In the genomic region with DNA sequence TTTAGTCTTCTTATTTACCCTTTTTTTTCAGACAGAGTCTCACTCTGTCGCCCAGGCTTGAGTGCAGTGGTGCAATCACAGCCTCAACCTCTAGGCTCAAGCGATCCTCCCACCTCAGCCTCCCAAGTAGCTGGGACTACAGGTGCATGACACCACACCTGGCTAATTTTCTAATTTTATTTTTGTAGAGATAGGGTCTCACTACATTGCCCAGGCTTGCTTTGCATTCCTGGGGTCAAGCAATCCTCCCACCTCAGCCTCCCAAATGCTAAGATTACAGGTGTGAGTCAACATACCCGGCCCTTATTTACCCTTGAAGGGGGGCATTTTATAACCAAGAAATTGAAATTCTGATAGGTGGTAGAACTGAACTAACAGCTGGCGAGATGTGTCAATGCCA, we compare ENCODE assay signal across 8 cellular contexts.
"Had no signal": no experiment of that assay in that cellular context is flagged by ENCODE, and none has a peak within 500 bp of the region (broad histone marks: within the 10 kb centered on the region; RNA-seq: fewer than 3 reads in every experiment).

No MANE protein-coding gene starts in this region.

- DNase-seq: GM23248, GOT3, H7, KG1 had no signal

- H3K9me3 Mint-ChIP-seq: IgD-negative memory B cell had no signal

- H3K4me3 ChIP-seq: GM23248, HAP-1 had no signal

- H3K27ac ChIP-seq: GM23248 had no signal

- FAIRE-seq: HTR-8/SVneo had no signal

- H3K36me3 ChIP-seq: HAP-1 had no signal

- H3K4me3 Mint-ChIP-seq: IgD-negative memory B cell had no signal

- H3K27me3 Mint-ChIP-seq: IgD-negative memory B cell had no signal

- H3K27ac Mint-ChIP-seq: IgD-negative memory B cell had no signal

- ATAC-seq: HCT116 had no signal
